13 cellular contexts compared by ENCODE assay signal in genomic region chr16:66703359-66704215, GRCh38. TPM values are rescaled to one million over a fixed set of nuclear protein-coding genes. Genes with fewer than 3 reads are reported as not detected.
DNase-seq lines count a peak whose midpoint lies in the region; ATAC-seq, FAIRE-seq and TF ChIP-seq lines count a peak whose summit lies in the region.
"Had no signal": no experiment of that assay in that cellular context is flagged by ENCODE, and none has a peak within 500 bp of the region (broad histone marks: within the 10 kb centered on the region; RNA-seq: fewer than 3 reads in every experiment).

No MANE protein-coding gene starts in this region.

- no peak for FAIRE-seq in endothelial cell of umbilical vein (lab: Jason Lieb, UNC)

- no peak overlapping the region for H3K4ac ChIP-seq in neuronal stem cell (ENCODE audit: low read length)

- no peaks in the 10 kb centered on the region for H3K79me2 ChIP-seq in endothelial cell of umbilical vein (ENCODE audit: control insufficient read depth, insufficient read depth, low read length)

- H3K9me1 ChIP-seq in endothelial cell of umbilical vein (replicated peaks; ENCODE audit: control insufficient read depth, extremely low read depth, insufficient read depth, low read length), result no peaks in the 10 kb centered on the region

- H3K14ac ChIP-seq in neuronal stem cell (ENCODE audit: low read length), result no peak overlapping the region

- dilution Hi-C loops in endothelial cell of umbilical vein (cut with MboI; ENCODE audit: extremely low pct_ligation_motif_present, low sequenced_read_pairs), result no loop called here

- POLR2A ChIA-PET in endothelial cell of umbilical vein (lab: Charles Lee), result no interaction called here
- POLR2A ChIA-PET in CD8-positive, alpha-beta T cell (lab: Charles Lee), result interaction anchor here (0.6 kb wide), 1 partner anchor 278 kb away, joined by 3 read pairs; no protein-coding TSS in a partner anchor

- H3K4me1 Mint-ChIP-seq in CD14-positive monocyte, result peaks cover 56% of the 10 kb centered on the region
- no peaks in the 10 kb centered on the region for H3K4me1 Mint-ChIP-seq in CD8-positive, alpha-beta T cell (ENCODE audit: low read depth)

- no peak overlapping the region for H2BK5ac ChIP-seq in neuronal stem cell (ENCODE audit: low read length)

- no peak for TF ChIP-seq POLR2A in endothelial cell of umbilical vein (IDR thresholded peaks at IDR 0.05; ENCODE audit: low read depth, low read length)

- peak overlapping the region; percentile 22 for H2BK12ac ChIP-seq in neuronal stem cell (ENCODE audit: low read length)

- H4K91ac ChIP-seq in neuronal stem cell (ENCODE audit: low read depth, low read length, poor library complexity), result no peak overlapping the region

- H3K36me3 ChIP-seq in endothelial cell of umbilical vein (ENCODE audit: control insufficient read depth in 2 of 2, extremely low read depth in 1 of 2, insufficient read depth in 2 of 2, low read length in 2 of 2) (no peaks in the 10 kb centered on the region), neuronal stem cell (replicated peaks in 1 of 2; ENCODE audit: control insufficient read depth in 2 of 2, insufficient read depth in 2 of 2, low read length in 2 of 2) (no peaks in the 10 kb centered on the region)
- H3K36me3 ChIP-seq in CD8-positive, alpha-beta T cell (ENCODE audit: insufficient read depth, low read length), result no peaks in the 10 kb centered on the region

- H2AFZ ChIP-seq in endothelial cell of umbilical vein (ENCODE audit: low read depth, low read length) (no peak overlapping the region), neuronal stem cell (ENCODE audit: low read length) (no peak overlapping the region)

- intact Hi-C loops in CD14-positive monocyte (cut with micrococcal nuclease), result no loop called here
- intact Hi-C loops in endothelial cell of umbilical vein (cut with micrococcal nuclease), result no loop called here
- intact Hi-C loops in CD8-positive, alpha-beta T cell (cut with DNase I, micrococcal nuclease), result no loop called here

- H3K4me3 Mint-ChIP-seq in CD14-positive monocyte, result peak overlapping the region; percentile 54 to 85
- no peak overlapping the region for H3K4me3 Mint-ChIP-seq in CD8-positive, alpha-beta T cell
- H3K4me3 Mint-ChIP-seq: B cell had no signal

- no peak overlapping the region for H2BK15ac ChIP-seq in neuronal stem cell (ENCODE audit: low read length)

- H3K27ac Mint-ChIP-seq in CD14-positive monocyte, result peak overlapping the region in 3 of 7 donors; percentile 66 to 70 (median 67)
- H3K27ac Mint-ChIP-seq in CD8-positive, alpha-beta T cell, result no peak overlapping the region
- H3K27ac Mint-ChIP-seq: B cell had no signal

- no peak overlapping the region for H2BK120ac ChIP-seq in neuronal stem cell (ENCODE audit: low read depth, low read length)

- H3K9me3 ChIP-seq in endothelial cell of umbilical vein (replicated peaks; ENCODE audit: control insufficient read depth, insufficient read depth, low read length) (no peaks in the 10 kb centered on the region), neuronal stem cell (replicated peaks in 1 of 2; ENCODE audit: control insufficient read depth in 2 of 2, insufficient read depth in 1 of 2, low read depth in 1 of 2, low read length in 2 of 2) (no peaks in the 10 kb centered on the region)
- no peaks in the 10 kb centered on the region for H3K9me3 ChIP-seq in CD8-positive, alpha-beta T cell (ENCODE audit: low read length)

- peak overlapping the region; percentile 28 for H2AK5ac ChIP-seq in neuronal stem cell (ENCODE audit: low read depth, low read length)

- CTCF ChIA-PET in endothelial cell of umbilical vein (lab: Charles Lee), result interaction anchor here (1.2 kb wide), 1 partner anchor 34 kb away, joined by 4 read pairs; no protein-coding TSS in a partner anchor
- CTCF ChIA-PET in CD8-positive, alpha-beta T cell (lab: Charles Lee), result interaction anchor here (1.5 kb wide), 1 partner anchor 27 kb away, joined by 4 read pairs; no protein-coding TSS in a partner anchor

- H3K4me3 ChIP-seq in endothelial cell of umbilical vein (replicated peaks in 1 of 3; ENCODE audit: insufficient read depth in 1 of 3, low read depth in 1 of 3, low read length in 3 of 3) (no peak overlapping the region), neuronal stem cell (ENCODE audit: low read length in 2 of 2) (no peak overlapping the region)
- no peak overlapping the region for H3K4me3 ChIP-seq in CD8-positive, alpha-beta T cell (ENCODE audit: low read depth, low read length)

- no peaks in the 10 kb centered on the region for H3K79me1 ChIP-seq in neuronal stem cell (ENCODE audit: low read depth, low read length)

- no peaks in the 10 kb centered on the region for H4K20me1 ChIP-seq in endothelial cell of umbilical vein (replicated peaks; ENCODE audit: control insufficient read depth, extremely low read depth, insufficient read depth, low read length)

- WGBS in neuronal stem cell (ENCODE audit: extremely low coverage in 2 of 2, insufficient read length in 2 of 2, insufficient replicate concordance in 1 of 2), 2 donors, result no CpG with 5 or more reads among the region's 10 CpGs

- no TSS peak for BruUV-seq in endothelial cell of umbilical vein (replicated peaks; lab: Mats Ljungman, UMichigan)

- H3K27me3 ChIP-seq in endothelial cell of umbilical vein (ENCODE audit: control insufficient read depth in 2 of 2, insufficient read depth in 2 of 2, low read length in 2 of 2) (peaks cover 2 to 5% of the 10 kb centered on the region in 2 experiments), neuronal stem cell (ENCODE audit: control insufficient read depth in 3 of 3, insufficient read depth in 3 of 3, low read depth in 1 of 3, low read length in 3 of 3) (peaks cover 0 to 11% (median 0%) of the 10 kb centered on the region in 3 experiments)
- H3K27me3 ChIP-seq in CD8-positive, alpha-beta T cell (ENCODE audit: insufficient read depth, low read length), result no peaks in the 10 kb centered on the region

- H3K18ac ChIP-seq in neuronal stem cell (ENCODE audit: low read length), result no peak overlapping the region

- ATAC-seq in CD8-positive, alpha-beta T cell, result no peak
- ATAC-seq in GM18861 (IDR thresholded peaks at IDR 0.05; ENCODE audit: unreplicated experiment), result no peak
- ATAC-seq: left colon had no signal

- no peak overlapping the region for H3K4me2 ChIP-seq in endothelial cell of umbilical vein (ENCODE audit: insufficient read depth, low read length)
- no peak overlapping the region for H3K4me2 ChIP-seq in neuronal stem cell (ENCODE audit: insufficient read depth, low read length, poor library complexity, severe bottlenecking)

- no peaks in the 10 kb centered on the region for H3K4me1 ChIP-seq in endothelial cell of umbilical vein (ENCODE audit: control insufficient read depth, extremely low read depth, insufficient read depth, low read length)
- H3K4me1 ChIP-seq in neuronal stem cell (ENCODE audit: control insufficient read depth in 2 of 2, insufficient read depth in 1 of 2, low read depth in 1 of 2, low read length in 2 of 2), result peaks cover 0 to 8% of the 10 kb centered on the region in 2 donors
- no peaks in the 10 kb centered on the region for H3K4me1 ChIP-seq in CD8-positive, alpha-beta T cell (ENCODE audit: insufficient read depth, low read length)

- H3K23ac ChIP-seq in neuronal stem cell (ENCODE audit: low read depth, low read length, poor library complexity), result no peak overlapping the region

- H3K27ac ChIP-seq in endothelial cell of umbilical vein (ENCODE audit: insufficient read depth, low read depth, low read length), result no peak overlapping the region
- no peak overlapping the region for H3K27ac ChIP-seq in neuronal stem cell (replicated peaks; ENCODE audit: low read length)
- no peak overlapping the region for H3K27ac ChIP-seq in CD8-positive, alpha-beta T cell (ENCODE audit: low read depth, low read length)

- DNase-seq in CD14-positive monocyte (ENCODE audit: low spot score), result no peak
- peak; percentile 27 for DNase-seq in NCI-H69 (lab: John Stamatoyannopoulos, UW)
- DNase-seq in endothelial cell of umbilical vein (ENCODE audit: low read depth, low spot score), result no peak
- DNase-seq in neuronal stem cell (ENCODE audit: low spot score), result no peak
- no peak for DNase-seq in CD8-positive, alpha-beta T cell
- no peak for DNase-seq in HuH-7.5 (ENCODE audit: low spot score)
- no peak for DNase-seq in globus pallidus (ENCODE audit: low spot score)
- DNase-seq: activated gamma-delta T cell treated with Interleukin-2 at 50 U/mL for 16 hours, Kasumi-1, left colon, T-helper 9 cell had no signal

- H3K9ac ChIP-seq in endothelial cell of umbilical vein (replicated peaks; ENCODE audit: extremely low read depth, insufficient read depth, low read length) (no peak overlapping the region), neuronal stem cell (ENCODE audit: low read depth, low read length, poor library complexity) (no peak overlapping the region)

- peaks cover 0 to 5% (median 2%) of the 10 kb centered on the region in 3 donors for H3K27me3 Mint-ChIP-seq in CD14-positive monocyte (ENCODE audit: low read depth in 3 of 3)
- H3K27me3 Mint-ChIP-seq in CD8-positive, alpha-beta T cell (ENCODE audit: low read depth), result peaks cover 13% of the 10 kb centered on the region

- H3K36me3 Mint-ChIP-seq in CD14-positive monocyte, result no peaks in the 10 kb centered on the region
- no peaks in the 10 kb centered on the region for H3K36me3 Mint-ChIP-seq in CD8-positive, alpha-beta T cell

- H3K9me3 Mint-ChIP-seq in CD14-positive monocyte, result peaks cover 0 to 3% (median 0%) of the 10 kb centered on the region in 7 donors
- no peaks in the 10 kb centered on the region for H3K9me3 Mint-ChIP-seq in CD8-positive, alpha-beta T cell

- no peak for TF ChIP-seq CTCF in CD14-positive monocyte (IDR thresholded peaks at IDR 0.05)
- TF ChIP-seq CTCF in endothelial cell of umbilical vein (IDR thresholded peaks at IDR 0.05; ENCODE audit: extremely low read depth in 1 of 2, insufficient read depth in 1 of 2, low read depth in 1 of 2, low read length in 2 of 2), result no peak
- no peak for TF ChIP-seq CTCF in CD8-positive, alpha-beta T cell (IDR thresholded peaks at IDR 0.05)

- H4K8ac ChIP-seq in neuronal stem cell (ENCODE audit: low read depth, low read length), result no peak overlapping the region

RNA-seq across cellular contexts. Expression of gene CMTM4, which starts 7.0 kb away (rescaled TPM):
- polyA plus RNA-seq in CD14-positive monocyte (under 1 TPM; 0.41 to 0.45 TPM), endothelial cell of umbilical vein (7.1 and 10.7 TPM in 2 replicates)
- total RNA-seq in endothelial cell of umbilical vein, result 8.5 and 9.0 TPM in 2 replicates
- polyA plus RNA-seq in endothelial cell of umbilical vein (2011; cell fraction: cytosol; rRNA removed), result 5.8 and 7.0 TPM in 2 replicates
- 18.6 and 21.6 TPM in 2 replicates for polyA plus RNA-seq in endothelial cell of umbilical vein (2011; cell fraction: nucleus; rRNA removed)
- 6.8 and 10.7 TPM in 2 replicates for polyA plus RNA-seq in endothelial cell of umbilical vein (2012)
- 19.7 and 21.4 TPM in 2 replicates for polyA minus RNA-seq in endothelial cell of umbilical vein
- polyA minus RNA-seq in endothelial cell of umbilical vein (2011; cell fraction: cytosol; rRNA and poly(A)+ RNA removed), result 28.7 TPM
- 9.9 and 10.6 TPM in 2 replicates for polyA minus RNA-seq in endothelial cell of umbilical vein (2011; cell fraction: nucleus; rRNA and poly(A)+ RNA removed)
- polyA plus RNA-seq in neuronal stem cell (2013, experiment 1 of 2), result 17.4 TPM
- 17.4 TPM for polyA plus RNA-seq in neuronal stem cell (2013, experiment 2 of 2)
- total RNA-seq in CD8-positive, alpha-beta T cell, result under 1 TPM; 0.84 to 0.89 TPM

RNA-seq across cellular contexts. Expression of gene DYNC1LI2, which starts 47.8 kb away (rescaled TPM):
- polyA plus RNA-seq in CD14-positive monocyte (10 to 100 TPM; 14.9 to 23.9 TPM), endothelial cell of umbilical vein (51.2 and 110 TPM in 2 replicates)
- total RNA-seq in endothelial cell of umbilical vein, result 156 and 159 TPM in 2 replicates
- polyA plus RNA-seq in endothelial cell of umbilical vein (2011; cell fraction: cytosol; rRNA removed), result 53.9 and 54.1 TPM in 2 replicates
- 349 and 417 TPM in 2 replicates for polyA plus RNA-seq in endothelial cell of umbilical vein (2011; cell fraction: nucleus; rRNA removed)
- polyA plus RNA-seq in endothelial cell of umbilical vein (2012), result 90.8 and 106 TPM in 2 replicates
- 138 and 184 TPM in 2 replicates for polyA minus RNA-seq in endothelial cell of umbilical vein
- 21.7 TPM for polyA minus RNA-seq in endothelial cell of umbilical vein (2011; cell fraction: cytosol; rRNA and poly(A)+ RNA removed)
- 152 and 197 TPM in 2 replicates for polyA minus RNA-seq in endothelial cell of umbilical vein (2011; cell fraction: nucleus; rRNA and poly(A)+ RNA removed)
- 154 TPM for polyA plus RNA-seq in neuronal stem cell (2013, experiment 1 of 2)
- 164 TPM for polyA plus RNA-seq in neuronal stem cell (2013, experiment 2 of 2)
- 100 to 1,000 TPM; 102 to 114 TPM for total RNA-seq in CD8-positive, alpha-beta T cell
